20 cellular contexts compared by ENCODE assay signal in genomic region chr18:36382854-36383253, GRCh38.
DNase-seq lines count a peak whose midpoint lies in the region; ATAC-seq, FAIRE-seq and TF ChIP-seq lines count a peak whose summit lies in the region.
"Had no signal": no experiment of that assay in that cellular context is flagged by ENCODE, and none has a peak within 500 bp of the region (broad histone marks: within the 10 kb centered on the region; RNA-seq: fewer than 3 reads in every experiment).

No MANE protein-coding gene starts in this region.

- H3K4me1 ChIP-seq in mesodermal cell (ENCODE audit: control insufficient read depth, insufficient read depth, low read length, poor library complexity, severe bottlenecking), result peaks cover 4% of the 10 kb centered on the region
- H3K4me1 ChIP-seq: Caco-2, Peyer's patch had no signal

- CTCF ChIA-PET in RWPE1 (lab: Yijun Ruan, JAX), result no interaction called here

- TF ChIP-seq CTCF in WERI-Rb-1 (IDR thresholded peaks at IDR 0.05; ENCODE audit: low read depth, low read length), result no peak
- no peak for TF ChIP-seq CTCF in progenitor cell of endocrine pancreas (IDR thresholded peaks at IDR 0.05; ENCODE audit: unreplicated experiment)
- no peak for TF ChIP-seq CTCF in RWPE1 (conservative IDR thresholded peaks at IDR 0.05; ENCODE audit: low read depth)

- peaks cover 4% of the 10 kb centered on the region for H3K27me3 Mint-ChIP-seq in progenitor cell of endocrine pancreas
- H3K27me3 Mint-ChIP-seq: CD4-positive, CD25-positive, alpha-beta regulatory T cell had no signal

- no peak overlapping the region for H3K4me3 ChIP-seq in WERI-Rb-1 (ENCODE audit: low read depth, low read length)
- no peak overlapping the region for H3K4me3 ChIP-seq in mesodermal cell (ENCODE audit: extremely low read depth, insufficient read depth, low read length, poor library complexity, severe bottlenecking)
- H3K4me3 ChIP-seq: K562, Peyer's patch had no signal

- no peaks in the 10 kb centered on the region for H3K36me3 Mint-ChIP-seq in progenitor cell of endocrine pancreas (ENCODE audit: insufficient read depth)
- H3K36me3 Mint-ChIP-seq: CD4-positive, CD25-positive, alpha-beta regulatory T cell had no signal

- H3K9me3 ChIP-seq in WERI-Rb-1 (ENCODE audit: severe bottlenecking), result no peaks in the 10 kb centered on the region
- H3K9me3 ChIP-seq in mesodermal cell (ENCODE audit: control insufficient read depth, low read length), result no peaks in the 10 kb centered on the region
- H3K9me3 ChIP-seq: BE2C, Caco-2, Peyer's patch had no signal

- peak overlapping the region; percentile 59 for H3K27ac Mint-ChIP-seq in progenitor cell of endocrine pancreas
- H3K27ac Mint-ChIP-seq: CD4-positive, CD25-positive, alpha-beta regulatory T cell had no signal

- POLR2A ChIA-PET in RWPE1 (lab: Yijun Ruan, JAX; ENCODE audit: low non-redundant PET), result no interaction called here

- WGBS in mesodermal cell (ENCODE audit: insufficient coverage in 2 of 2), 2 experiments, result 91 to 92% methylated on average over 3 to 4 of the region's 5 CpGs

- ATAC-seq in left ventricle myocardium superior, result peak; percentile 42
- ATAC-seq in HG02610 (IDR thresholded peaks at IDR 0.05; ENCODE audit: unreplicated experiment), result no peak
- ATAC-seq in GM18511 (IDR thresholded peaks at IDR 0.05; ENCODE audit: unreplicated experiment), result no peak
- ATAC-seq: K562 had no signal

- intact Hi-C loops in left ventricle myocardium superior (cut with micrococcal nuclease), result no loop called here

- FAIRE-seq in urothelium cell line (lab: Jason Lieb, UNC), result no peak
- FAIRE-seq: G401.6, H1, K562 had no signal

- H3K4me1 Mint-ChIP-seq in progenitor cell of endocrine pancreas (ENCODE audit: low read depth), result peaks cover 9% of the 10 kb centered on the region
- H3K4me1 Mint-ChIP-seq: CD4-positive, CD25-positive, alpha-beta regulatory T cell had no signal

- H3K4me3 Mint-ChIP-seq in progenitor cell of endocrine pancreas (ENCODE audit: low read depth), result no peak overlapping the region
- H3K4me3 Mint-ChIP-seq: CD4-positive, CD25-positive, alpha-beta regulatory T cell had no signal

- no peaks in the 10 kb centered on the region for H3K27me3 ChIP-seq in WERI-Rb-1 (ENCODE audit: insufficient read depth, low read depth, severe bottlenecking)
- H3K27me3 ChIP-seq: BE2C, Peyer's patch had no signal

- no peaks in the 10 kb centered on the region for H3K9me3 Mint-ChIP-seq in progenitor cell of endocrine pancreas (ENCODE audit: low read depth)

- DNase-seq in WERI-Rb-1, result no peak
- no peak for DNase-seq in left ventricle myocardium superior
- no peak for DNase-seq in progenitor cell of endocrine pancreas (ENCODE audit: low spot score, unreplicated experiment)
- DNase-seq in RWPE1 (ENCODE audit: low spot score), result no peak
- DNase-seq in urothelium cell line (ENCODE audit: low spot score), result no peak
- DNase-seq: BE2C; Caco-2; CD4-positive, CD25-positive, alpha-beta regulatory T cell; NCI-H1105; NCI-H2081 treated with DMSO at 0.1 percent for 48 hours; NCI-H446 treated with DMSO at 0.1 percent for 48 hours; NCI-H69; Peyer's patch; SHP77 had no signal

- H3K36me3 ChIP-seq in WERI-Rb-1 (no peaks in the 10 kb centered on the region), mesodermal cell (ENCODE audit: control insufficient read depth, insufficient read depth, low read length) (no peaks in the 10 kb centered on the region)
- H3K36me3 ChIP-seq: BE2C, Peyer's patch had no signal

- H3K27ac ChIP-seq in WERI-Rb-1, result peak overlapping the region; percentile 29
- peak overlapping the region; percentile 70 for H3K27ac ChIP-seq in mesodermal cell (ENCODE audit: low read depth, low read length, severe bottlenecking)
- no peak overlapping the region for H3K27ac ChIP-seq in RWPE1
- H3K27ac ChIP-seq: Peyer's patch had no signal
